9 cellular contexts compared by ENCODE assay signal in genomic region chr2:96011129-96011455, GRCh38. TPM values are rescaled to one million over a fixed set of nuclear protein-coding genes. Genes with fewer than 3 reads are reported as not detected.
DNase-seq lines count a peak whose midpoint lies in the region; ATAC-seq, FAIRE-seq and TF ChIP-seq lines count a peak whose summit lies in the region.
"Not testable (repeated sequence)": the region's sequence is repeated elsewhere in the genome, so short reads cannot be mapped to it uniquely, and the experiment has no call there.
"Had no signal": no experiment of that assay in that cellular context is flagged by ENCODE, and none has a peak within 500 bp of the region (broad histone marks: within the 10 kb centered on the region; RNA-seq: fewer than 3 reads in every experiment).

No MANE protein-coding gene starts in this region.

- not testable (repeated sequence) for H3K27ac Mint-ChIP-seq in activated naive CD4-positive, alpha-beta T cell treated with anti-CD3 and anti-CD28 coated beads, Interleukin-2, amount 50 U/mL, for 24 hours

- H4K20me1 ChIP-seq in BLaER1 = not testable (repeated sequence)

- not testable (repeated sequence) for H3K36me3 ChIP-seq in BLaER1; esophagus muscularis mucosa; lower lobe of right lung; small intestine (ENCODE audit: control insufficient read depth in 2 of 2, insufficient read depth in 2 of 2, low read length in 2 of 2)

- intact Hi-C loops in esophagus muscularis mucosa (cut with DNase I); lower lobe of right lung (cut with DNase I): not testable (repeated sequence)

- H3K4me3 ChIP-seq in BLaER1 = 0 out of 2 replicates have a peak overlapping the region, but pooled peaks have one; percentile 31
- peak overlapping the region in 3 of 4 donors; percentile 16 to 25 (median 18) for H3K4me3 ChIP-seq in esophagus muscularis mucosa
- H3K4me3 ChIP-seq in lower lobe of right lung; small intestine (ENCODE audit: low read depth in 1 of 2, low read length in 2 of 2): not testable (repeated sequence)

- H3K4me3 Mint-ChIP-seq in activated naive CD4-positive, alpha-beta T cell treated with anti-CD3 and anti-CD28 coated beads, Interleukin-2, amount 50 U/mL, for 24 hours = peak overlapping the region; percentile 51

- H3K4me1 Mint-ChIP-seq in activated naive CD4-positive, alpha-beta T cell treated with anti-CD3 and anti-CD28 coated beads, Interleukin-2, amount 50 U/mL, for 24 hours = not testable (repeated sequence)

- not testable (repeated sequence) for H3K9me3 ChIP-seq in BLaER1; esophagus muscularis mucosa; lower lobe of right lung; small intestine (ENCODE audit: control insufficient read depth, low read depth)

- not testable (repeated sequence) for H3K9ac ChIP-seq in BLaER1

- not testable (repeated sequence) for H3K9me3 Mint-ChIP-seq in activated naive CD4-positive, alpha-beta T cell treated with anti-CD3 and anti-CD28 coated beads, Interleukin-2, amount 50 U/mL, for 24 hours

- not testable (repeated sequence) for H3K27ac ChIP-seq in BLaER1, lower lobe of right lung
- H3K27ac ChIP-seq in esophagus muscularis mucosa (replicated peaks in 1 of 4) = peak overlapping the region; percentile 49 to 69 (median 52)
- peak overlapping the region in 1 of 2 donors; percentile 10 for H3K27ac ChIP-seq in small intestine (ENCODE audit: low read depth in 1 of 2, low read length in 1 of 2)

- not testable (repeated sequence) for FAIRE-seq in RCC 7860 (lab: Jason Lieb, UNC); small intestine (lab: Jason Lieb, UNC)

- not testable (repeated sequence) for TF ChIP-seq POLR2A in esophagus muscularis mucosa (IDR thresholded peaks at IDR 0.05; ENCODE audit: low read depth)

- WGBS in esophagus muscularis mucosa = 24% methylated on average over 4 of the region's 4 CpGs
- WGBS in small intestine, 3 donors = 28 to 45% (median 34%) methylated on average over 4 of the region's 4 CpGs

- H3K4me2 ChIP-seq in BLaER1 = peak overlapping the region; percentile 62

- TF ChIP-seq CTCF in esophagus muscularis mucosa (IDR thresholded peaks at IDR 0.05) = peak in 2 of 3 experiments; percentile 19 to 41
- not testable (repeated sequence) for TF ChIP-seq CTCF in lower lobe of right lung (IDR thresholded peaks at IDR 0.05)

- H3K4me1 ChIP-seq in BLaER1 (peaks cover 10% of the 10 kb centered on the region), esophagus muscularis mucosa (peaks cover 11 to 29% (median 23%) of the 10 kb centered on the region in 4 donors)
- not testable (repeated sequence) for H3K4me1 ChIP-seq in lower lobe of right lung; small intestine (ENCODE audit: control insufficient read depth in 2 of 2, insufficient read depth in 1 of 2, low read depth in 1 of 2, low read length in 1 of 2)

- H3K36me3 Mint-ChIP-seq in activated naive CD4-positive, alpha-beta T cell treated with anti-CD3 and anti-CD28 coated beads, Interleukin-2, amount 50 U/mL, for 24 hours = not testable (repeated sequence)

- not testable (repeated sequence) for H3K27me3 ChIP-seq in BLaER1; esophagus muscularis mucosa; lower lobe of right lung (ENCODE audit: low read depth); small intestine (ENCODE audit: control insufficient read depth in 2 of 2, insufficient read depth in 2 of 2, low read length in 2 of 2)

- H3K27me3 Mint-ChIP-seq in activated naive CD4-positive, alpha-beta T cell treated with anti-CD3 and anti-CD28 coated beads, Interleukin-2, amount 50 U/mL, for 24 hours = not testable (repeated sequence)

- ATAC-seq in GM19025 (IDR thresholded peaks at IDR 0.05; ENCODE audit: low read depth, unreplicated experiment) = peak; percentile 20
- peak; percentile 16 for ATAC-seq in HG03139 (IDR thresholded peaks at IDR 0.05; ENCODE audit: unreplicated experiment)
- peak; percentile 64 to 72 for ATAC-seq in lower lobe of right lung

- TF ChIP-seq EP300 in esophagus muscularis mucosa (IDR thresholded peaks at IDR 0.05) = not testable (repeated sequence)

- DNase-seq in RCC 7860 (ENCODE audit: low spot score) = peak; percentile 7
- DNase-seq in esophagus muscularis mucosa (ENCODE audit: extremely low spot score); lower lobe of right lung: not testable (repeated sequence)
- DNase-seq in small intestine = peak; percentile 24

RNA-seq across cellular contexts. Expression of gene ANKRD36C, which starts 19.5 kb away (rescaled TPM):
- 10 to 100 TPM in 3 of 4 donors, 1 to 10 TPM in 1; 6.0 to 20.3 (median 12.5) TPM for total RNA-seq in esophagus muscularis mucosa
- 22.2 TPM for total RNA-seq in lower lobe of right lung
- polyA plus RNA-seq in small intestine = 1 to 10 TPM in 1 of 3 donors, under 1 TPM in 1, not detected in 1; 0.27 to 2.8 TPM

RNA-seq across cellular contexts. Expression of gene GPAT2, which starts 23.6 kb away (rescaled TPM):
- 1 to 10 TPM; 4.2 to 10.0 (median 8.3) TPM for total RNA-seq in esophagus muscularis mucosa
- total RNA-seq in lower lobe of right lung = 4.3 TPM
- 1 to 10 TPM in 1 of 3 donors, under 1 TPM in 1, not detected in 1; 0.22 to 6.5 TPM for polyA plus RNA-seq in small intestine
- total RNA-seq: SJSA1 had no signal

Comparison
In these comparisons a context has a peak if more than half of its experiments do, and no peak if none do; other contexts are left out.
1. ATAC-seq: peak in every context shown above with its lines; median percentile 68 in lower lobe of right lung; 20 in GM19025; 16 in HG03139.